ENCODE assay signal across 1 cellular context in the genomic region with DNA sequence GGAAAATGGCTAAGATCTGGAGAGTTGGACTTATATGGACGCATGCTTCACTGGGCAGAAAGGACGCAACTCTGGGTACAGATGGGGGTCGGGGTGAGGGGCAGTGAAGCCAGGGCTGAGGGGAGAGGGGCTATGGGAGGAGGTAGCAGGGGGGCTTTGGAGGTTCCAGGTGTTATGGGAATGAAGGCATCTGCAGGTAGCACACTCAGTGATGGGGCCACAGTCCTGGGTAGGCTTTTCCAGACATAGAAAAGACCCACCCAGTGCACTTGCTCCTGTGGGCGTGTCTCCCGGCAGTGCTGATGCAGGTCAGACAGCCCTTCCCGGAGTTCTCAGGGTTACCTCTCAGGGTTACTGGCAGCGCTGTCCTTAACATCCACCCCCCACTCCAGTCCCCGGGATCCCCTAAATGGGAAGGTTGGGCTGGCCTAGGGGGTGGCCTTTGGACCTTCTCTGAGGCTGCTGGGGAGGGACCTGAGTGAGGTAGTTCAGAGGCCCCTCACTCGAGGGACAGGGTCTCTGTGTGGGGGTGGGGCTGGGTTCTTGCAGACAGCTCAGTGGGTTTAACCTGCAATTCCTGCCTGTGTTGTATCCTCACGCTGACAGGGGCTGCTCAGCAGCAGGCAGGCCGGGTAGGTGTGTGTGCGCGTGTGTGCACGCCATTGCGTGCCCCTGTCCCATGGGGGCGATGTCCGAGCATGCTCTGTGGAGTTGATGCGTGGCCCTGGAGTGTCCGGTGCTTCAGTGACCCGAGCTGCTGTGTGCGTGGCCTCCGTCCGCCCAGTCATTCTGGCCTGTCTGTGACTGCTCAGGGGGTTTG.
TF ChIP-seq lines count a peak whose summit lies in the region.

No MANE protein-coding gene starts in this region.

TF ChIP-seq in HepG2, 621 proteins besides CTCF, POLR2A, EP300 and RAD21 (continued from another document and continues in another):
- TF ChIP-seq ZNF639 (CRISPR knock-in tag; conservative IDR thresholded peaks at IDR 0.05) (no peak), ZNF616 (CRISPR knock-in tag; IDR thresholded peaks at IDR 0.05; ENCODE audit: low read depth) (no peak), ZNF235 (CRISPR knock-in tag; IDR thresholded peaks at IDR 0.05; ENCODE audit: borderline replicate concordance) (no peak), ATF2 (CRISPR knock-in tag; IDR thresholded peaks at IDR 0.05) (no peak), RORA (CRISPR knock-in tag; IDR thresholded peaks at IDR 0.05) (no peak), SUZ12 (IDR thresholded peaks at IDR 0.05; ENCODE audit: low read depth, low read length) (no peak), CEBPB (IDR thresholded peaks at IDR 0.05; ENCODE audit: borderline replicate concordance, low read depth, low read length) (no peak), JUND (CRISPR knock-in tag; IDR thresholded peaks at IDR 0.05) (no peak), GRHL1 (CRISPR knock-in tag; conservative IDR thresholded peaks at IDR 0.05) (no peak), ZBTB39 (CRISPR knock-in tag; IDR thresholded peaks at IDR 0.05) (no peak), HINFP (CRISPR knock-in tag; IDR thresholded peaks at IDR 0.05; ENCODE audit: low read depth) (no peak), NONO (IDR thresholded peaks at IDR 0.05) (no peak), NONO (CRISPR knock-in tag; conservative IDR thresholded peaks at IDR 0.05) (0 out of 2 replicates have a peak, but pooled peaks have one; percentile 34), ARNT2 (CRISPR knock-in tag; IDR thresholded peaks at IDR 0.05; ENCODE audit: low read depth) (no peak), IKZF4 (CRISPR knock-in tag; IDR thresholded peaks at IDR 0.05; ENCODE audit: borderline replicate concordance, low read depth, not compliant biosample characterization) (no peak), YY1 (IDR thresholded peaks at IDR 0.05; ENCODE audit: insufficient read depth, insufficient replicate concordance, low read depth, low read length) (no peak), ZHX2 (IDR thresholded peaks at IDR 0.05; ENCODE audit: low read depth) (no peak), ZHX2 (CRISPR knock-in tag; IDR thresholded peaks at IDR 0.05; ENCODE audit: borderline replicate concordance) (no peak), SSRP1 (CRISPR knock-in tag; IDR thresholded peaks at IDR 0.05) (no peak), HES4 (CRISPR knock-in tag; IDR thresholded peaks at IDR 0.05; ENCODE audit: borderline replicate concordance) (no peak), FOXO1 (CRISPR knock-in tag; IDR thresholded peaks at IDR 0.05) (no peak), RCOR2 (CRISPR knock-in tag; IDR thresholded peaks at IDR 0.05) (no peak), PRMT3 (CRISPR knock-in tag; IDR thresholded peaks at IDR 0.05; ENCODE audit: borderline replicate concordance, low read depth) (no peak), ZNF678 (CRISPR knock-in tag; IDR thresholded peaks at IDR 0.05) (no peak), ZNF879 (CRISPR knock-in tag; IDR thresholded peaks at IDR 0.05) (no peak), ZNF225 (CRISPR knock-in tag; IDR thresholded peaks at IDR 0.05) (no peak), NCOA1 (CRISPR knock-in tag; IDR thresholded peaks at IDR 0.05) (no peak), HNRNPUL1 (IDR thresholded peaks at IDR 0.05; ENCODE audit: low read depth, low read length) (no peak)
- TF ChIP-seq, protein P1, sequence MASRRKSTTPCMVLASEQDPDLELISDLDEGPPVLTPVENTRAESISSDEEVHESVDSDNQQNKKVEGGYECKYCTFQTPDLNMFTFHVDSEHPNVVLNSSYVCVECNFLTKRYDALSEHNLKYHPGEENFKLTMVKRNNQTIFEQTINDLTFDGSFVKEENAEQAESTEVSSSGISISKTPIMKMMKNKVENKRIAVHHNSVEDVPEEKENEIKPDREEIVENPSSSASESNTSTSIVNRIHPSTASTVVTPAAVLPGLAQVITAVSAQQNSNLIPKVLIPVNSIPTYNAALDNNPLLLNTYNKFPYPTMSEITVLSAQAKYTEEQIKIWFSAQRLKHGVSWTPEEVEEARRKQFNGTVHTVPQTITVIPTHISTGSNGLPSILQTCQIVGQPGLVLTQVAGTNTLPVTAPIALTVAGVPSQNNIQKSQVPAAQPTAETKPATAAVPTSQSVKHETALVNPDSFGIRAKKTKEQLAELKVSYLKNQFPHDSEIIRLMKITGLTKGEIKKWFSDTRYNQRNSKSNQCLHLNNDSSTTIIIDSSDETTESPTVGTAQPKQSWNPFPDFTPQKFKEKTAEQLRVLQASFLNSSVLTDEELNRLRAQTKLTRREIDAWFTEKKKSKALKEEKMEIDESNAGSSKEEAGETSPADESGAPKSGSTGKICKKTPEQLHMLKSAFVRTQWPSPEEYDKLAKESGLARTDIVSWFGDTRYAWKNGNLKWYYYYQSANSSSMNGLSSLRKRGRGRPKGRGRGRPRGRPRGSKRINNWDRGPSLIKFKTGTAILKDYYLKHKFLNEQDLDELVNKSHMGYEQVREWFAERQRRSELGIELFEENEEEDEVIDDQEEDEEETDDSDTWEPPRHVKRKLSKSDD (CRISPR knock-in tag; IDR thresholded peaks at IDR 0.05; ENCODE audit: low read depth), result 0 out of 2 replicates have a peak, but pooled peaks have one; percentile 32
- TF ChIP-seq, protein P2, sequence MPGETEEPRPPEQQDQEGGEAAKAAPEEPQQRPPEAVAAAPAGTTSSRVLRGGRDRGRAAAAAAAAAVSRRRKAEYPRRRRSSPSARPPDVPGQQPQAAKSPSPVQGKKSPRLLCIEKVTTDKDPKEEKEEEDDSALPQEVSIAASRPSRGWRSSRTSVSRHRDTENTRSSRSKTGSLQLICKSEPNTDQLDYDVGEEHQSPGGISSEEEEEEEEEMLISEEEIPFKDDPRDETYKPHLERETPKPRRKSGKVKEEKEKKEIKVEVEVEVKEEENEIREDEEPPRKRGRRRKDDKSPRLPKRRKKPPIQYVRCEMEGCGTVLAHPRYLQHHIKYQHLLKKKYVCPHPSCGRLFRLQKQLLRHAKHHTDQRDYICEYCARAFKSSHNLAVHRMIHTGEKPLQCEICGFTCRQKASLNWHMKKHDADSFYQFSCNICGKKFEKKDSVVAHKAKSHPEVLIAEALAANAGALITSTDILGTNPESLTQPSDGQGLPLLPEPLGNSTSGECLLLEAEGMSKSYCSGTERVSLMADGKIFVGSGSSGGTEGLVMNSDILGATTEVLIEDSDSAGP (CRISPR knock-in tag; IDR thresholded peaks at IDR 0.05; ENCODE audit: borderline replicate concordance), result no peak
- TF ChIP-seq, protein P3, sequence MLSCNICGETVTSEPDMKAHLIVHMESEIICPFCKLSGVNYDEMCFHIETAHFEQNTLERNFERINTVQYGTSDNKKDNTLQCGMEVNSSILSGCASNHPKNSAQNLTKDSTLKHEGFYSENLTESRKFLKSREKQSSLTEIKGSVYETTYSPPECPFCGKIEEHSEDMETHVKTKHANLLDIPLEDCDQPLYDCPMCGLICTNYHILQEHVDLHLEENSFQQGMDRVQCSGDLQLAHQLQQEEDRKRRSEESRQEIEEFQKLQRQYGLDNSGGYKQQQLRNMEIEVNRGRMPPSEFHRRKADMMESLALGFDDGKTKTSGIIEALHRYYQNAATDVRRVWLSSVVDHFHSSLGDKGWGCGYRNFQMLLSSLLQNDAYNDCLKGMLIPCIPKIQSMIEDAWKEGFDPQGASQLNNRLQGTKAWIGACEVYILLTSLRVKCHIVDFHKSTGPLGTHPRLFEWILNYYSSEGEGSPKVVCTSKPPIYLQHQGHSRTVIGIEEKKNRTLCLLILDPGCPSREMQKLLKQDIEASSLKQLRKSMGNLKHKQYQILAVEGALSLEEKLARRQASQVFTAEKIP (CRISPR knock-in tag; IDR thresholded peaks at IDR 0.05; ENCODE audit: borderline replicate concordance), result no peak
- TF ChIP-seq, protein P4, sequence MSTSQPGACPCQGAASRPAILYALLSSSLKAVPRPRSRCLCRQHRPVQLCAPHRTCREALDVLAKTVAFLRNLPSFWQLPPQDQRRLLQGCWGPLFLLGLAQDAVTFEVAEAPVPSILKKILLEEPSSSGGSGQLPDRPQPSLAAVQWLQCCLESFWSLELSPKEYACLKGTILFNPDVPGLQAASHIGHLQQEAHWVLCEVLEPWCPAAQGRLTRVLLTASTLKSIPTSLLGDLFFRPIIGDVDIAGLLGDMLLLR (CRISPR knock-in tag; IDR thresholded peaks at IDR 0.05), result no peak
